Comparison of ENCODE assay signal across 1 cellular context in genomic region chr1:59070607-59071006, GRCh38.
TF ChIP-seq lines count a peak whose summit lies in the region.

No MANE protein-coding gene starts in this region.

TF ChIP-seq in GM12878, 131 proteins besides CTCF, POLR2A, EP300 and RAD21 (continued from another document):
- TF ChIP-seq NR2F1 (conservative IDR thresholded peaks at IDR 0.05) (no peak), RFX5 (IDR thresholded peaks at IDR 0.05; ENCODE audit: low read depth, low read length) (no peak), ELK1 (IDR thresholded peaks at IDR 0.05; ENCODE audit: low read depth, low read length) (no peak), GABPA (IDR thresholded peaks at IDR 0.05; ENCODE audit: low read depth) (no peak), PAX5 (IDR thresholded peaks at IDR 0.05; ENCODE audit: borderline replicate concordance, low read depth, low read length) (no peak), SMAD1 (IDR thresholded peaks at IDR 0.05; ENCODE audit: low read depth, partially characterized antibody) (no peak)
- TF ChIP-seq, protein P1, sequence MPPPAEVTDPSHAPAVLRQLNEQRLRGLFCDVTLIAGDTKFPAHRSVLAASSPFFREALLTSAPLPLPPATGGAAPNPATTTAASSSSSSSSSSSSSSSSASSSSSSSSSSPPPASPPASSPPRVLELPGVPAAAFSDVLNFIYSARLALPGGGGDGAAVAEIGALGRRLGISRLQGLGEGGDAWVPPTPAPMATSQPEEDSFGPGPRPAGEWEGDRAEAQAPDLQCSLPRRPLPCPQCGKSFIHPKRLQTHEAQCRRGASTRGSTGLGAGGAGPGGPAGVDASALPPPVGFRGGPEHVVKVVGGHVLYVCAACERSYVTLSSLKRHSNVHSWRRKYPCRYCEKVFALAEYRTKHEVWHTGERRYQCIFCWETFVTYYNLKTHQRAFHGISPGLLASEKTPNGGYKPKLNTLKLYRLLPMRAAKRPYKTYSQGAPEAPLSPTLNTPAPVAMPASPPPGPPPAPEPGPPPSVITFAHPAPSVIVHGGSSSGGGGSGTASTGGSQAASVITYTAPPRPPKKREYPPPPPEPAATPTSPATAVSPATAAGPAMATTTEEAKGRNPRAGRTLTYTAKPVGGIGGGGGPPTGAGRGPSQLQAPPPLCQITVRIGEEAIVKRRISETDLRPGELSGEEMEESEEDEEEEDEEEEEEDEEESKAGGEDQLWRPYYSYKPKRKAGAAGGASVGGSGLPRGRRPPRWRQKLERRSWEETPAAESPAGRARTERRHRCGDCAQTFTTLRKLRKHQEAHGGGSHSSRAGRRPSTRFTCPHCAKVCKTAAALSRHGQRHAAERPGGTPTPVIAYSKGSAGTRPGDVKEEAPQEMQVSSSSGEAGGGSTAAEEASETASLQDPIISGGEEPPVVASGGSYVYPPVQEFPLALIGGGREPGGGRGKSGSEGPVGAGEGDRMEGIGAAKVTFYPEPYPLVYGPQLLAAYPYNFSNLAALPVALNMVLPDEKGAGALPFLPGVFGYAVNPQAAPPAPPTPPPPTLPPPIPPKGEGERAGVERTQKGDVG (CRISPR knock-in tag; IDR thresholded peaks at IDR 0.05): no peak
